Comparison of ENCODE assay signal across 25 cellular contexts in genomic region chr6:3285049-3285639, GRCh38. TPM values are rescaled to one million over a fixed set of nuclear protein-coding genes. Genes with fewer than 3 reads are reported as not detected.
DNase-seq lines count a peak whose midpoint lies in the region; ATAC-seq, FAIRE-seq and TF ChIP-seq lines count a peak whose summit lies in the region.
"Had no signal": no experiment of that assay in that cellular context is flagged by ENCODE, and none has a peak within 500 bp of the region (broad histone marks: within the 10 kb centered on the region; RNA-seq: fewer than 3 reads in every experiment).

No MANE protein-coding gene starts in this region.

- no peak overlapping the region for H3K4ac ChIP-seq in H1 (replicated peaks; ENCODE audit: insufficient read length, low read depth, low read length)

- CTCF ChIA-PET in H1 (lab: Charles Lee; ENCODE audit: partially characterized antibody): interaction anchor here (0.7 to 5.1 kb wide), 10 partner anchors 12 to 124 kb away, joined by 3 to 35 read pairs (median 4); no protein-coding TSS in a partner anchor
- CTCF ChIA-PET in activated CD4-positive, alpha-beta memory T cell treated with anti-CD3 and anti-CD28 coated beads, Interleukin-2, amount 10 ng/mL, durations not matched to agents 7 days and 5 days (lab: Charles Lee): interaction anchor here (1.5 kb wide), 1 partner anchor 447 kb away, joined by 3 read pairs; no protein-coding TSS in a partner anchor

- POLR2A ChIA-PET in H1 (lab: Charles Lee; ENCODE audit: partially characterized antibody): no interaction called here
- POLR2A ChIA-PET in activated CD4-positive, alpha-beta memory T cell treated with anti-CD3 and anti-CD28 coated beads, Interleukin-2, amount 10 ng/mL, durations not matched to agents 7 days and 5 days (lab: Charles Lee): no interaction called here

- no peak overlapping the region for H3K9ac ChIP-seq in H1 (replicated peaks in 1 of 4; ENCODE audit: extremely low read depth in 1 of 4, low read depth in 3 of 4, low read length in 3 of 4)
- H3K9ac ChIP-seq: BLaER1 had no signal

- H4K8ac ChIP-seq in H1 (ENCODE audit: extremely low read depth, insufficient read depth, low read length): no peak overlapping the region

- intact Hi-C loops in right cardiac atrium (cut with DNase I): loop anchor here in 1 of 4 donors (10.0 kb wide), 1 partner anchor 170 kb away; the partner anchor contains the start of gene SLC22A23
- intact Hi-C loops in heart right ventricle (cut with DNase I): loop anchor here in 3 of 10 donors (10.0 kb wide), 2 partner anchors 170 to 690 kb away; partner anchors contain the start of gene SLC22A23 (in 3 of the 3)
- intact Hi-C loops in upper lobe of right lung (cut with DNase I): no loop called here

- no peak overlapping the region for H2BK12ac ChIP-seq in H1 (ENCODE audit: low read depth, low read length)

- peaks cover 63% of the 10 kb centered on the region for H3K36me3 Mint-ChIP-seq in nephron progenitor cell (ENCODE audit: low read depth)
- H3K36me3 Mint-ChIP-seq in activated CD4-positive, alpha-beta memory T cell treated with anti-CD3 and anti-CD28 coated beads, Interleukin-2, amount 10 ng/mL, durations not matched to agents 7 days and 5 days (ENCODE audit: low read depth): no peaks in the 10 kb centered on the region

- no peaks in the 10 kb centered on the region for H3K9me3 ChIP-seq in right cardiac atrium (ENCODE audit: control insufficient read depth, low read length)
- no peaks in the 10 kb centered on the region for H3K9me3 ChIP-seq in heart right ventricle
- H3K9me3 ChIP-seq in H1 (ENCODE audit: insufficient read depth in 2 of 2, low read depth in 1 of 2, low read length in 1 of 2): no peaks in the 10 kb centered on the region
- no peaks in the 10 kb centered on the region for H3K9me3 ChIP-seq in upper lobe of right lung
- H3K9me3 ChIP-seq in small intestine (ENCODE audit: control insufficient read depth, low read depth): no peaks in the 10 kb centered on the region
- H3K9me3 ChIP-seq: BLaER1, colonic mucosa, HAP-1, left lung, Peyer's patch had no signal

- H2AFZ ChIP-seq in H1 (ENCODE audit: low read length): no peak overlapping the region

- FAIRE-seq in H1 (lab: Jason Lieb, UNC) (no peak), small intestine (lab: Jason Lieb, UNC) (no peak)
- FAIRE-seq: endometrium had no signal

- no peak overlapping the region for H2BK120ac ChIP-seq in H1 (replicated peaks; ENCODE audit: low read depth, low read length)

- H3K27me3 ChIP-seq in right cardiac atrium (ENCODE audit: control insufficient read depth, insufficient read depth) (no peaks in the 10 kb centered on the region), heart right ventricle (no peaks in the 10 kb centered on the region), H1 (replicated peaks in 1 of 4; ENCODE audit: control insufficient read depth in 3 of 4, extremely low read depth in 1 of 4, insufficient read depth in 3 of 4, low read length in 3 of 4) (no peaks in the 10 kb centered on the region), upper lobe of right lung (no peaks in the 10 kb centered on the region), small intestine (ENCODE audit: control insufficient read depth in 2 of 2, insufficient read depth in 2 of 2, low read length in 2 of 2) (no peaks in the 10 kb centered on the region)
- H3K27me3 ChIP-seq: BLaER1, brain microvascular endothelial cell, colonic mucosa, left lung, Peyer's patch had no signal

- no peak overlapping the region for H3K56ac ChIP-seq in H1 (replicated peaks; ENCODE audit: insufficient read length, low read depth, low read length)

- no peaks in the 10 kb centered on the region for H3K79me2 ChIP-seq in H1 (ENCODE audit: control insufficient read depth in 1 of 2, insufficient read depth in 2 of 2, low read length in 2 of 2)

- no peak for TF ChIP-seq CTCF in heart right ventricle (IDR thresholded peaks at IDR 0.05)
- no peak for TF ChIP-seq CTCF in H1 (IDR thresholded peaks at IDR 0.05; ENCODE audit: control extremely low read depth in 1 of 3, insufficient read depth in 1 of 3, low read depth in 1 of 3, low read length in 3 of 3)
- TF ChIP-seq CTCF in nephron progenitor cell (IDR thresholded peaks at IDR 0.05): no peak
- no peak for TF ChIP-seq CTCF in upper lobe of right lung (IDR thresholded peaks at IDR 0.05)

- H3K4me3 ChIP-seq in right cardiac atrium (ENCODE audit: low read length) (no peak overlapping the region), heart right ventricle (no peak overlapping the region), H1 (ENCODE audit: extremely low read depth in 1 of 4, insufficient read depth in 2 of 4, low read depth in 3 of 4, low read length in 4 of 4) (no peak overlapping the region), upper lobe of right lung (no peak overlapping the region), small intestine (ENCODE audit: low read depth in 1 of 2, low read length in 2 of 2) (no peak overlapping the region)
- H3K4me3 ChIP-seq: BLaER1, colonic mucosa, HAP-1, left lung, Peyer's patch had no signal

- no peak overlapping the region for H3K27ac ChIP-seq in right cardiac atrium (ENCODE audit: low read length)
- no peak overlapping the region for H3K27ac ChIP-seq in heart right ventricle
- H3K27ac ChIP-seq in H1 (ENCODE audit: low read depth, low read length): no peak overlapping the region
- H3K27ac ChIP-seq in upper lobe of right lung: no peak overlapping the region
- no peak overlapping the region for H3K27ac ChIP-seq in small intestine (ENCODE audit: low read depth in 1 of 2, low read length in 1 of 2)
- H3K27ac ChIP-seq: brain microvascular endothelial cell, colonic mucosa, left lung, Peyer's patch had no signal

- peak in 2 of 3 donors; percentile 34 to 37 for DNase-seq in right cardiac atrium
- DNase-seq in heart right ventricle: no peak
- DNase-seq in H1 (ENCODE audit: low read depth in 1 of 2, low spot score in 2 of 2): no peak
- DNase-seq in nephron progenitor cell: no peak
- peak; percentile 57 for DNase-seq in upper lobe of right lung
- DNase-seq in small intestine: no peak
- no peak for DNase-seq in activated CD4-positive, alpha-beta memory T cell treated with anti-CD3 and anti-CD28 coated beads, Interleukin-2, amount 10 ng/mL, durations not matched to agents 7 days and 5 days
- DNase-seq: activated CD8-positive, alpha-beta memory T cell treated with anti-CD3 and anti-CD28 coated beads, Interleukin-2, amount 50 U/mL, for 48 hours; brain microvascular endothelial cell; colonic mucosa; EL; KBM-7; NCI-H146; NCI-H524 treated with DMSO at 0.1 percent for 48 hours; stimulated activated CD4-positive, alpha-beta T cell treated with anti-CD3 and anti-CD28 coated beads, Interleukin-12 subunit alpha, Interleukin-12 subunit beta, amount 100 ng/mL, for 4 hours; stimulated activated naive CD8-positive, alpha-beta T cell treated with anti-CD3 and anti-CD28 coated beads, Interleukin-15, amount 100 ng/mL, for 72 hours; T-helper 2 cell had no signal

- H3K27ac Mint-ChIP-seq in nephron progenitor cell: peak overlapping the region; percentile 29
- H3K27ac Mint-ChIP-seq in activated CD4-positive, alpha-beta memory T cell treated with anti-CD3 and anti-CD28 coated beads, Interleukin-2, amount 10 ng/mL, durations not matched to agents 7 days and 5 days: no peak overlapping the region
- H3K27ac Mint-ChIP-seq: activated T-helper 2 cell treated with anti-CD3 and anti-CD28 coated beads, Interferon-gamma antibody, Interleukin-2, Interleukin-4, amounts not matched to agents 10 μg/mL and 5 μg/mL and 100 μg/mL, durations not matched to agents 14 hours and 24 hours and 36 hours; type B pancreatic cell had no signal

- H3K9me3 Mint-ChIP-seq in nephron progenitor cell: no peaks in the 10 kb centered on the region
- no peaks in the 10 kb centered on the region for H3K9me3 Mint-ChIP-seq in activated CD4-positive, alpha-beta memory T cell treated with anti-CD3 and anti-CD28 coated beads, Interleukin-2, amount 10 ng/mL, durations not matched to agents 7 days and 5 days
- H3K9me3 Mint-ChIP-seq: activated T-helper 2 cell treated with anti-CD3 and anti-CD28 coated beads, Interferon-gamma antibody, Interleukin-2, Interleukin-4, amounts not matched to agents 10 μg/mL and 5 μg/mL and 100 μg/mL, durations not matched to agents 14 hours and 24 hours and 36 hours; stimulated activated naive CD8-positive, alpha-beta T cell treated with anti-CD3 and anti-CD28 coated beads, Interleukin-15, amount 100 ng/mL, for 72 hours; type B pancreatic cell had no signal

- H2BK20ac ChIP-seq in H1 (ENCODE audit: low read length): no peak overlapping the region

- peaks cover 53% of the 10 kb centered on the region for H3K4me1 Mint-ChIP-seq in nephron progenitor cell
- H3K4me1 Mint-ChIP-seq in activated CD4-positive, alpha-beta memory T cell treated with anti-CD3 and anti-CD28 coated beads, Interleukin-2, amount 10 ng/mL, durations not matched to agents 7 days and 5 days: no peaks in the 10 kb centered on the region
- H3K4me1 Mint-ChIP-seq: stimulated activated naive CD8-positive, alpha-beta T cell treated with anti-CD3 and anti-CD28 coated beads, Interleukin-15, amount 100 ng/mL, for 72 hours had no signal

- no peak overlapping the region for H3K18ac ChIP-seq in H1 (ENCODE audit: extremely low read depth, low read length)

- no peak for TF ChIP-seq EP300 in H1 (IDR thresholded peaks at IDR 0.05; ENCODE audit: borderline replicate concordance in 1 of 2, low read depth in 2 of 2, low read length in 2 of 2)

- ATAC-seq in right cardiac atrium (no peak), heart right ventricle (no peak), upper lobe of right lung (no peak), HG02870 (IDR thresholded peaks at IDR 0.05; ENCODE audit: unreplicated experiment) (no peak)
- ATAC-seq: left lung; stimulated activated naive CD8-positive, alpha-beta T cell treated with anti-CD3 and anti-CD28 coated beads, Interleukin-15, amount 100 ng/mL, for 72 hours had no signal

- H2AK5ac ChIP-seq in H1 (ENCODE audit: low read depth, low read length): no peak overlapping the region

- no peak overlapping the region for H3K4me2 ChIP-seq in H1 (ENCODE audit: insufficient read depth in 1 of 2, low read depth in 2 of 2, low read length in 2 of 2)
- H3K4me2 ChIP-seq: BLaER1 had no signal

- H3K4me1 ChIP-seq in right cardiac atrium (ENCODE audit: control insufficient read depth, insufficient read depth, low read length) (no peaks in the 10 kb centered on the region), heart right ventricle (peaks cover 7 to 30% (median 17%) of the 10 kb centered on the region in 9 donors), H1 (replicated peaks in 1 of 4; ENCODE audit: control insufficient read depth in 3 of 4, insufficient read depth in 4 of 4, low read length in 3 of 4) (peaks cover 11 to 15% (median 15%) of the 10 kb centered on the region in 4 experiments), upper lobe of right lung (peaks cover 19% of the 10 kb centered on the region), small intestine (ENCODE audit: control insufficient read depth in 2 of 2, insufficient read depth in 1 of 2, low read depth in 1 of 2, low read length in 1 of 2) (no peaks in the 10 kb centered on the region)
- H3K4me1 ChIP-seq: colonic mucosa, HAP-1, Peyer's patch had no signal

- no peak overlapping the region for H2BK15ac ChIP-seq in H1 (ENCODE audit: low read length)

- H4K91ac ChIP-seq in H1 (replicated peaks; ENCODE audit: insufficient read length, low read length): no peak overlapping the region

- H3K23ac ChIP-seq in H1 (ENCODE audit: insufficient read length): no peak overlapping the region

- H4K5ac ChIP-seq in H1 (ENCODE audit: insufficient read length, low read depth, low read length): no peak overlapping the region

- H3K4me3 Mint-ChIP-seq in nephron progenitor cell: no peak overlapping the region
- H3K4me3 Mint-ChIP-seq in activated CD4-positive, alpha-beta memory T cell treated with anti-CD3 and anti-CD28 coated beads, Interleukin-2, amount 10 ng/mL, durations not matched to agents 7 days and 5 days: no peak overlapping the region
- H3K4me3 Mint-ChIP-seq: stimulated activated naive CD8-positive, alpha-beta T cell treated with anti-CD3 and anti-CD28 coated beads, Interleukin-15, amount 100 ng/mL, for 72 hours; type B pancreatic cell had no signal

- TF ChIP-seq POLR2A in H1 (IDR thresholded peaks at IDR 0.05; ENCODE audit: control extremely low read depth in 1 of 2, low read depth in 2 of 2, low read length in 2 of 2): no peak

- H3K14ac ChIP-seq in H1 (ENCODE audit: insufficient read length): no peak overlapping the region

- no peaks in the 10 kb centered on the region for H3K79me1 ChIP-seq in H1 (ENCODE audit: low read depth, low read length)

- H2BK5ac ChIP-seq in H1 (ENCODE audit: low read depth, low read length): peak overlapping the region; percentile 24; the same call in 1 of the 2 replicates

- no peaks in the 10 kb centered on the region for H3K23me2 ChIP-seq in H1 (ENCODE audit: low read depth, low read length)

- H3K27me3 Mint-ChIP-seq in nephron progenitor cell (ENCODE audit: low read depth, poor library complexity): no peaks in the 10 kb centered on the region
- H3K27me3 Mint-ChIP-seq in activated CD4-positive, alpha-beta memory T cell treated with anti-CD3 and anti-CD28 coated beads, Interleukin-2, amount 10 ng/mL, durations not matched to agents 7 days and 5 days: no peaks in the 10 kb centered on the region
- H3K27me3 Mint-ChIP-seq: stimulated activated naive CD8-positive, alpha-beta T cell treated with anti-CD3 and anti-CD28 coated beads, Interleukin-15, amount 100 ng/mL, for 72 hours; type B pancreatic cell had no signal

- H3K36me3 ChIP-seq in heart right ventricle (peaks cover 0 to 16% (median 0%) of the 10 kb centered on the region in 9 donors), H1 (ENCODE audit: control insufficient read depth in 2 of 4, insufficient read depth in 4 of 4, low read length in 3 of 4) (peaks cover 0 to 8% (median 2%) of the 10 kb centered on the region in 4 experiments; a peak in 2 of 8 replicates), upper lobe of right lung (peaks cover 8% of the 10 kb centered on the region), small intestine (ENCODE audit: control insufficient read depth in 2 of 2, insufficient read depth in 2 of 2, low read length in 2 of 2) (peaks cover 0 to 13% of the 10 kb centered on the region in 2 donors)
- H3K36me3 ChIP-seq: brain microvascular endothelial cell, colonic mucosa, HAP-1 had no signal

- 90% methylated on average over 19 of the region's 19 CpGs for WGBS in right cardiac atrium
- 92 to 93% methylated on average over 19 of the region's 19 CpGs for WGBS in heart right ventricle, 2 donors
- 93% methylated on average over 19 of the region's 19 CpGs; no CpG with 5 or more reads in 1 of the 2 experiments for WGBS in H1 (ENCODE audit: extremely low coverage in 1 of 2, insufficient coverage in 1 of 2, insufficient read length in 1 of 2, insufficient replicate concordance in 2 of 2, low coverage in 1 of 2, low lambda C conversion rate in 2 of 2, missing lambda C conversion rate in 1 of 2), 2 experiments
- WGBS in small intestine, 3 donors: 91 to 95% (median 95%) methylated on average over 19 of the region's 19 CpGs

- TF ChIP-seq RAD21 in H1 (IDR thresholded peaks at IDR 0.05 in 1 of 2, conservative IDR thresholded peaks at IDR 0.05 in 1 of 2; ENCODE audit: low read depth in 2 of 2, low read length in 2 of 2): no peak

- no peaks in the 10 kb centered on the region for H4K20me1 ChIP-seq in H1 (replicated peaks in 1 of 2; ENCODE audit: control insufficient read depth in 1 of 2, insufficient read depth in 2 of 2, low read length in 2 of 2)

RNA-seq across cellular contexts. Expression of gene PSMG4, which starts 26.4 kb away (rescaled TPM):
- total RNA-seq in right cardiac atrium: 10 to 100 TPM in 2 of 4 donors, 1 to 10 TPM in 2; 7.9 to 10.7 (median 9.9) TPM
- polyA plus RNA-seq in right cardiac atrium: 16.7 TPM
- 10 to 100 TPM in 5 of 10 donors, 1 to 10 TPM in 5; 8.1 to 10.8 (median 10.0) TPM for total RNA-seq in heart right ventricle
- 10 to 100 TPM; 14.0 to 38.6 TPM for polyA plus RNA-seq in heart right ventricle
- total RNA-seq in H1 (2021; fragmentation: NEBNext Ultra II Directional; extraction: Animal tissue kit (Norgen Biotek cat#: 25700)): 40.6 and 45.6 TPM in 2 replicates
- 113 and 127 TPM in 2 replicates for polyA plus RNA-seq in H1 (2011; rRNA removed)
- 91.5 TPM for polyA plus RNA-seq in H1 (2011; cell fraction: cytosol; rRNA removed)
- 70.8 TPM for polyA plus RNA-seq in H1 (2011; cell fraction: nucleus; rRNA removed)
- polyA plus RNA-seq in H1 (2012, experiment 1 of 2): 29.6 to 57.7 TPM (median 54.4 TPM) in 4 replicates
- 47.1 TPM for polyA plus RNA-seq in H1 (2012, experiment 2 of 2)
- polyA plus RNA-seq in H1 (2013, experiment 1 of 2): 52.3 TPM
- 56.2 TPM for polyA plus RNA-seq in H1 (2013, experiment 2 of 2)
- polyA minus RNA-seq in H1 (2011; rRNA and poly(A)+ RNA removed): 21.4 and 30.4 TPM in 2 replicates
- 15.4 TPM for polyA minus RNA-seq in H1 (2011; cell fraction: cytosol; rRNA and poly(A)+ RNA removed)
- polyA minus RNA-seq in H1 (2011; cell fraction: nucleus; rRNA and poly(A)+ RNA removed): 39.9 TPM
- total RNA-seq in upper lobe of right lung: 16.9 TPM
- polyA plus RNA-seq in small intestine: 10 to 100 TPM; 24.8 to 43.8 (median 42.0) TPM
- 10 to 100 TPM; 19.8 to 21.4 TPM for total RNA-seq in activated CD4-positive, alpha-beta memory T cell treated with anti-CD3 and anti-CD28 coated beads, Interleukin-2, amount 10 ng/mL, durations not matched to agents 7 days and 5 days

RNA-seq across cellular contexts. Expression of gene TUBB2B, which starts 57.7 kb away (rescaled TPM):
- 1 to 10 TPM; 1.4 to 3.2 (median 1.8) TPM for total RNA-seq in right cardiac atrium
- 4.7 TPM for polyA plus RNA-seq in right cardiac atrium
- total RNA-seq in heart right ventricle: 1 to 10 TPM in 5 of 10 donors, under 1 TPM in 5; 0.28 to 3.6 (median 0.94) TPM
- 1 to 10 TPM in 1 of 2 donors, under 1 TPM in 1; 0.59 to 3.4 TPM for polyA plus RNA-seq in heart right ventricle
- 599 and 612 TPM in 2 replicates for total RNA-seq in H1 (2021; fragmentation: NEBNext Ultra II Directional; extraction: Animal tissue kit (Norgen Biotek cat#: 25700))
- polyA plus RNA-seq in H1 (2011; rRNA removed): 722 and 951 TPM in 2 replicates
- 899 TPM for polyA plus RNA-seq in H1 (2011; cell fraction: cytosol; rRNA removed)
- 619 TPM for polyA plus RNA-seq in H1 (2011; cell fraction: nucleus; rRNA removed)
- 543 to 843 TPM (median 779 TPM) in 4 replicates for polyA plus RNA-seq in H1 (2012, experiment 1 of 2)
- polyA plus RNA-seq in H1 (2012, experiment 2 of 2): 645 TPM
- 579 TPM for polyA plus RNA-seq in H1 (2013, experiment 1 of 2)
- polyA plus RNA-seq in H1 (2013, experiment 2 of 2): 581 TPM
- polyA minus RNA-seq in H1 (2011; rRNA and poly(A)+ RNA removed): 449 and 484 TPM in 2 replicates
- polyA minus RNA-seq in H1 (2011; cell fraction: cytosol; rRNA and poly(A)+ RNA removed): 482 TPM
- 267 TPM for polyA minus RNA-seq in H1 (2011; cell fraction: nucleus; rRNA and poly(A)+ RNA removed)
- 0.46 TPM for total RNA-seq in upper lobe of right lung
- polyA plus RNA-seq in small intestine: 10 to 100 TPM in 1 of 3 donors, 1 to 10 TPM in 2; 3.4 to 23.1 (median 7.6) TPM
- not detected for total RNA-seq in activated CD4-positive, alpha-beta memory T cell treated with anti-CD3 and anti-CD28 coated beads, Interleukin-2, amount 10 ng/mL, durations not matched to agents 7 days and 5 days

Comparison
In these comparisons a context has a peak if more than half of its experiments do, and no peak if none do; other contexts are left out.
1. DNase-seq: peak in right cardiac atrium (2 of 3) and upper lobe of right lung (single experiment); none in heart right ventricle (0 of 2), H1 (0 of 2), nephron progenitor cell (single experiment), small intestine (single experiment) and activated CD4-positive, alpha-beta memory T cell treated with anti-CD3 and anti-CD28 coated beads, Interleukin-2, amount 10 ng/mL, durations not matched to agents 7 days and 5 days (single experiment).
2. RNA of gene TUBB2B, which starts 57.7 kb away (total RNA-seq): 599 to 612 TPM in H1; 1.4 to 3.2 TPM in right cardiac atrium, 0.28 to 3.6 TPM in heart right ventricle, 0.46 TPM in upper lobe of right lung (single experiment) and not detected in activated CD4-positive, alpha-beta memory T cell treated with anti-CD3 and anti-CD28 coated beads, Interleukin-2, amount 10 ng/mL, durations not matched to agents 7 days and 5 days; every median in the first group is over 100 times any median in the second.